ENCODE assay signal across 26 cellular contexts in the genomic region with DNA sequence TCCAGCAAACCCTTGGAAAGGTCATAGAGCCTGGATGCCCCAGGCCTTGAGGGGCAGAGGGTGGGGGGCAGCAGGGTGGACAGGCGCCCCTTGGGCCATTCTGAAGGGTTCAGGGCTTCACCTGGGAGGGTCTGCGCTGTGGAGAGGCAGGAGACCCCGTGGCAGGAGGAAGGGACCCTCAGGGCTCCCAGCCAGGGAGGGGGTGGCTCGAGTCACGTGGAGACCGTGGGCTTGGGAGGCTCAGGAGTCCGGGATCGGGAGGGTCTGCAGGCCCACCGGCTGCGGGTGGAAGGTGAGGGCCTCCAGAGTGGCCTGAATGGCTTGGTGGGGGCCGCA. TPM values are rescaled to one million over a fixed set of nuclear protein-coding genes. Genes with fewer than 3 reads are reported as not detected.
A peak's percentile ranks its signal among the peaks of the same experiment; 100 is the strongest.
DNase-seq lines count a peak whose midpoint lies in the region; ATAC-seq, FAIRE-seq and TF ChIP-seq lines count a peak whose summit lies in the region.
"Had no signal": no experiment of that assay in that cellular context is flagged by ENCODE, and none has a peak within 500 bp of the region (broad histone marks: within the 10 kb centered on the region; RNA-seq: fewer than 3 reads in every experiment).

No MANE protein-coding gene starts in this region.

- H3K4me3 Mint-ChIP-seq in naive B cell (peak overlapping the region in 5 of 8 donors; percentile 56 to 88 (median 75)), MCF 10A (ENCODE audit: unreplicated experiment) (no peak overlapping the region)
- H3K4me3 Mint-ChIP-seq in natural killer cell treated with Interleukin-12 subunit alpha and Interleukin-12 subunit beta and Interleukin-15 and Interleukin-18, amount 100 ng/mL, for 72 hours = no peak overlapping the region
- H3K4me3 Mint-ChIP-seq: activated naive CD4-positive, alpha-beta T cell treated with anti-CD3 and anti-CD28 coated beads, Interleukin-2, amount 50 U/mL, for 24 hours; immature natural killer cell had no signal

- no peak overlapping the region for H2AFZ ChIP-seq in HepG2 (ENCODE audit: low read length)
- H2AFZ ChIP-seq: PC-9 had no signal

- no peak overlapping the region for H3K9ac ChIP-seq in HepG2 (ENCODE audit: insufficient read depth, low read depth, low read length)

- in situ Hi-C loops in HepG2 (cut with HindIII; ENCODE audit: extremely low pct_ligation_motif_present, low pct_unique_long_range_greater_than_20kb) (no loop called here), gastrocnemius medialis (cut with MboI; ENCODE audit: low sequenced_read_pairs in 4 of 4) (no loop called here)

- no peak for TF ChIP-seq CTCF in HepG2 (CRISPR knock-in tag; IDR thresholded peaks at IDR 0.05)
- no peak for TF ChIP-seq CTCF in right lobe of liver (IDR thresholded peaks at IDR 0.05)
- TF ChIP-seq CTCF in gastrocnemius medialis (IDR thresholded peaks at IDR 0.05 in 4 of 5, conservative IDR thresholded peaks at IDR 0.05 in 1 of 5) = no peak
- no peak for TF ChIP-seq CTCF in MCF 10A (IDR thresholded peaks at IDR 0.05; ENCODE audit: unreplicated experiment)

- peak overlapping the region in 4 of 6 donors; percentile 11 to 88 (median 80) for H3K27ac Mint-ChIP-seq in naive B cell
- no peak overlapping the region for H3K27ac Mint-ChIP-seq in MCF 10A (ENCODE audit: low read depth, unreplicated experiment)
- H3K27ac Mint-ChIP-seq in natural killer cell treated with Interleukin-12 subunit alpha and Interleukin-12 subunit beta and Interleukin-15 and Interleukin-18, amount 100 ng/mL, for 72 hours = no peak overlapping the region
- H3K27ac Mint-ChIP-seq: activated naive CD4-positive, alpha-beta T cell treated with anti-CD3 and anti-CD28 coated beads, Interleukin-2, amount 50 U/mL, for 24 hours; immature natural killer cell had no signal

- no peak for TF ChIP-seq POLR2A in HepG2 (IDR thresholded peaks at IDR 0.05; ENCODE audit: insufficient read depth in 1 of 2, low read depth in 2 of 2, low read length in 2 of 2)
- no peak for TF ChIP-seq POLR2A in right lobe of liver (IDR thresholded peaks at IDR 0.05)
- no peak for TF ChIP-seq POLR2A in gastrocnemius medialis (IDR thresholded peaks at IDR 0.05)

- no peaks in the 10 kb centered on the region for H3K79me2 ChIP-seq in HepG2 (ENCODE audit: insufficient read depth, low read length)

- intact Hi-C loops in HepG2 (cut with micrococcal nuclease; ENCODE audit: unreplicated experiment) (no loop called here), right lobe of liver (cut with DNase I) (no loop called here), gastrocnemius medialis (cut with DNase I; ENCODE audit: low total_unique reads) (no loop called here), MCF 10A (cut with micrococcal nuclease) (no loop called here)

- DNase-seq in HepG2 (ENCODE audit: low spot score) (no peak), right lobe of liver (no peak), SJCRH30 (no peak), naive B cell (no peak), gastrocnemius medialis (no peak), MCF 10A (ENCODE audit: unreplicated experiment) (no peak)
- no peak for DNase-seq in natural killer cell treated with Interleukin-12 subunit alpha and Interleukin-12 subunit beta and Interleukin-15 and Interleukin-18, amount 100 ng/mL, for 72 hours (ENCODE audit: low spot score)
- DNase-seq: activated CD4-positive, alpha-beta T cell treated with anti-CD3 and anti-CD28 coated beads for 4 hours; C1 segment of cervical spinal cord; central memory CD4-positive, alpha-beta T cell; HCEC 1CT; immature natural killer cell; NCI-H1092; NCI-H1930; NCI-H345; SIG-M5; small intestine; stimulated activated naive CD4-positive, alpha-beta T cell; T-helper 1 cell had no signal

- CTCF ChIA-PET in HepG2 (lab: Yijun Ruan, JAX; ENCODE audit: low intra/inter-chr PET ratio, low total read pairs) = no interaction called here
- CTCF ChIA-PET in MCF 10A (lab: Yijun Ruan, JAX) = no interaction called here

- H3K4me2 ChIP-seq in HepG2 (ENCODE audit: low read depth, low read length) = peak overlapping the region; percentile 73; the same call in 1 of the 2 replicates
- H3K4me2 ChIP-seq: PC-9 had no signal

- H3K9me3 Mint-ChIP-seq in naive B cell (no peaks in the 10 kb centered on the region), MCF 10A (ENCODE audit: unreplicated experiment) (no peaks in the 10 kb centered on the region)
- no peaks in the 10 kb centered on the region for H3K9me3 Mint-ChIP-seq in natural killer cell treated with Interleukin-12 subunit alpha and Interleukin-12 subunit beta and Interleukin-15 and Interleukin-18, amount 100 ng/mL, for 72 hours
- H3K9me3 Mint-ChIP-seq: activated naive CD4-positive, alpha-beta T cell treated with anti-CD3 and anti-CD28 coated beads, Interleukin-2, amount 50 U/mL, for 24 hours; immature natural killer cell had no signal

- H3K4me1 ChIP-seq in HepG2 (ENCODE audit: insufficient read depth, low read length) (peaks cover 82% of the 10 kb centered on the region), right lobe of liver (peaks cover 0 to 8% (median 4%) of the 10 kb centered on the region in 4 donors), SJCRH30 (peaks cover 36% of the 10 kb centered on the region), gastrocnemius medialis (peaks cover 0 to 7% of the 10 kb centered on the region in 2 donors)

- H3K27me3 ChIP-seq in HepG2 (ENCODE audit: control insufficient read depth in 1 of 2, insufficient read depth in 2 of 2, low read length in 2 of 2) (peaks cover 2 to 14% of the 10 kb centered on the region in 2 experiments; a peak in 3 of 5 replicates), right lobe of liver (no peaks in the 10 kb centered on the region), SJCRH30 (no peaks in the 10 kb centered on the region), gastrocnemius medialis (no peaks in the 10 kb centered on the region)
- H3K27me3 ChIP-seq: ascending aorta had no signal

- H3K9me3 ChIP-seq in HepG2 (ENCODE audit: low read length) (no peaks in the 10 kb centered on the region), right lobe of liver (no peaks in the 10 kb centered on the region), SJCRH30 (replicated peaks) (no peaks in the 10 kb centered on the region), gastrocnemius medialis (no peaks in the 10 kb centered on the region)
- H3K9me3 ChIP-seq: ascending aorta had no signal

- H3K27me3 Mint-ChIP-seq in naive B cell (peaks cover 0 to 3% (median 0%) of the 10 kb centered on the region in 3 donors), MCF 10A (ENCODE audit: insufficient read depth, unreplicated experiment) (no peaks in the 10 kb centered on the region)
- H3K27me3 Mint-ChIP-seq in natural killer cell treated with Interleukin-12 subunit alpha and Interleukin-12 subunit beta and Interleukin-15 and Interleukin-18, amount 100 ng/mL, for 72 hours = peaks cover 0 to 2% of the 10 kb centered on the region in 2 donors
- H3K27me3 Mint-ChIP-seq: activated naive CD4-positive, alpha-beta T cell treated with anti-CD3 and anti-CD28 coated beads, Interleukin-2, amount 50 U/mL, for 24 hours had no signal

- H3K27ac ChIP-seq in HepG2 (ENCODE audit: extremely low read length, insufficient read depth, low read length) (no peak overlapping the region), right lobe of liver (no peak overlapping the region), SJCRH30 (peak overlapping the region; percentile 53), gastrocnemius medialis (no peak overlapping the region)
- H3K27ac ChIP-seq: ascending aorta, PC-9 had no signal

- POLR2A ChIA-PET in HepG2 (lab: Yijun Ruan, JAX) (no interaction called here), MCF 10A (lab: Yijun Ruan, JAX) (interaction anchor here (0.6 kb wide), 1 partner anchor 9 kb away, joined by 3 read pairs; no protein-coding TSS in a partner anchor)

- no peak for FAIRE-seq in HepG2 (lab: Jason Lieb, UNC)
- FAIRE-seq: A204.1, D721Med, small intestine had no signal

- BruUV-seq in HepG2 (replicated peaks; lab: Mats Ljungman, UMichigan) (no TSS peak), MCF 10A (replicated peaks; lab: Mats Ljungman, UMichigan) (no TSS peak)

- H3K36me3 Mint-ChIP-seq in naive B cell = no peaks in the 10 kb centered on the region
- H3K36me3 Mint-ChIP-seq in MCF 10A (ENCODE audit: insufficient read depth, unreplicated experiment) = no peaks in the 10 kb centered on the region
- H3K36me3 Mint-ChIP-seq in natural killer cell treated with Interleukin-12 subunit alpha and Interleukin-12 subunit beta and Interleukin-15 and Interleukin-18, amount 100 ng/mL, for 72 hours = no peaks in the 10 kb centered on the region
- H3K36me3 Mint-ChIP-seq: activated naive CD4-positive, alpha-beta T cell treated with anti-CD3 and anti-CD28 coated beads, Interleukin-2, amount 50 U/mL, for 24 hours; immature natural killer cell had no signal

- H3K36me3 ChIP-seq in HepG2 (replicated peaks in 1 of 2; ENCODE audit: control insufficient read depth in 1 of 2, insufficient read depth in 2 of 2, low read length in 2 of 2) (no peaks in the 10 kb centered on the region), right lobe of liver (no peaks in the 10 kb centered on the region), SJCRH30 (no peaks in the 10 kb centered on the region), gastrocnemius medialis (no peaks in the 10 kb centered on the region)
- H3K36me3 ChIP-seq: ascending aorta had no signal

- peaks cover 34 to 45% (median 36%) of the 10 kb centered on the region in 3 donors for H3K4me1 Mint-ChIP-seq in naive B cell
- peaks cover 5% of the 10 kb centered on the region for H3K4me1 Mint-ChIP-seq in MCF 10A (ENCODE audit: insufficient read depth, unreplicated experiment)
- H3K4me1 Mint-ChIP-seq in natural killer cell treated with Interleukin-12 subunit alpha and Interleukin-12 subunit beta and Interleukin-15 and Interleukin-18, amount 100 ng/mL, for 72 hours (ENCODE audit: low read depth in 2 of 2) = no peaks in the 10 kb centered on the region
- H3K4me1 Mint-ChIP-seq: activated naive CD4-positive, alpha-beta T cell treated with anti-CD3 and anti-CD28 coated beads, Interleukin-2, amount 50 U/mL, for 24 hours; immature natural killer cell had no signal

- H3K4me3 ChIP-seq in HepG2 (replicated peaks in 1 of 3; ENCODE audit: insufficient read depth in 1 of 3, low read depth in 2 of 3, low read length in 3 of 3) = peak overlapping the region in 1 of 3 experiments; percentile 54; a peak in 1 of 6 replicates
- no peak overlapping the region for H3K4me3 ChIP-seq in right lobe of liver
- H3K4me3 ChIP-seq in SJCRH30 = no peak overlapping the region; the same call in 1 of the 2 replicates
- H3K4me3 ChIP-seq in gastrocnemius medialis = no peak overlapping the region
- H3K4me3 ChIP-seq: PC-9 had no signal

- no peaks in the 10 kb centered on the region for H4K20me1 ChIP-seq in HepG2 (ENCODE audit: insufficient read depth, low read length)

- TF ChIP-seq RAD21 in HepG2 (CRISPR knock-in tag; IDR thresholded peaks at IDR 0.05) = no peak

- WGBS in HepG2 (ENCODE audit: low lambda C conversion rate) = 77% methylated on average over 11 of the region's 11 CpGs
- WGBS in right lobe of liver (ENCODE audit: insufficient coverage, low coverage, low lambda C conversion rate, missing lambda C conversion rate) = no CpG with 5 or more reads among the region's 11 CpGs

- ATAC-seq in HepG2 (no peak), right lobe of liver (no peak), naive B cell (ENCODE audit: low read depth in 2 of 2) (no peak), gastrocnemius medialis (no peak), HG03442 (IDR thresholded peaks at IDR 0.05; ENCODE audit: unreplicated experiment) (no peak)
- ATAC-seq in natural killer cell treated with Interleukin-12 subunit alpha and Interleukin-12 subunit beta and Interleukin-15 and Interleukin-18, amount 100 ng/mL, for 72 hours = no peak

- TF ChIP-seq EP300 in HepG2 (IDR thresholded peaks at IDR 0.05; ENCODE audit: low read depth in 2 of 2, low read length in 2 of 2) (no peak), HepG2 (CRISPR knock-in tag; IDR thresholded peaks at IDR 0.05; ENCODE audit: borderline replicate concordance) (no peak)

RNA-seq across cellular contexts. Expression of gene A4GALT, which starts 48.5 kb away (rescaled TPM):
- total RNA-seq in HepG2 (2016; rRNA removed; fragmentation: Illumina TruSeq; extraction: Trizol) (0.09 TPM in 1 of 2 replicates, not detected in the other), right lobe of liver (1 to 10 TPM in 5 of 6 experiments, under 1 TPM in 1; 0.86 to 3.7 (median 2.2) TPM), gastrocnemius medialis (10 to 100 TPM in 2 of 4 donors, 1 to 10 TPM in 2; 5.8 to 13.3 (median 8.6) TPM), MCF 10A (2022) (8.7 and 12.3 TPM in 2 replicates)
- total RNA-seq in HepG2 (2016; cell fraction: cytosol; rRNA removed; fragmentation: Illumina TruSeq; extraction: Trizol; ENCODE audit: low read depth) = not detected in 2 replicates
- total RNA-seq in HepG2 (2016; cell fraction: insoluble cytoplasmic fraction; rRNA removed; fragmentation: Illumina TruSeq; extraction: Trizol) = not detected in 2 replicates
- not detected in 2 replicates for total RNA-seq in HepG2 (2016; cell fraction: membrane; rRNA removed; fragmentation: Illumina TruSeq; extraction: Trizol)
- not detected in 2 replicates for total RNA-seq in HepG2 (2016; cell fraction: nucleus; rRNA removed; fragmentation: Illumina TruSeq; extraction: Trizol)
- polyA plus RNA-seq in HepG2 (2011; rRNA removed) (1.1 and 2.7 TPM in 2 replicates), naive B cell (ENCODE audit: low read depth in 6 of 6) (under 1 TPM in 1 of 6 donors, not detected in 5; 0.73 TPM)
- polyA plus RNA-seq in HepG2 (2011; cell fraction: cytosol; rRNA removed) = 2.5 and 4.5 TPM in 2 replicates
- polyA plus RNA-seq in HepG2 (2011; cell fraction: nucleus; rRNA removed) = 3.2 and 3.6 TPM in 2 replicates
- 0.74 and 1.8 TPM in 2 replicates for polyA plus RNA-seq in HepG2 (2012)
- polyA plus RNA-seq in HepG2 (2016; cell fraction: cytosol; fragmentation: Illumina TruSeq; extraction: Trizol; ENCODE audit: low read depth) = not detected in 2 replicates
- 0.15 TPM in 1 of 2 replicates, not detected in the other for polyA plus RNA-seq in HepG2 (2016; cell fraction: insoluble cytoplasmic fraction; fragmentation: Illumina TruSeq; extraction: Trizol; ENCODE audit: low read depth)
- 0.09 TPM in 1 of 2 replicates, not detected in the other for polyA plus RNA-seq in HepG2 (2016; cell fraction: membrane; fragmentation: Illumina TruSeq; extraction: Trizol; ENCODE audit: low read depth)
- polyA plus RNA-seq in HepG2 (2016; cell fraction: nucleus; fragmentation: Illumina TruSeq; extraction: Trizol; ENCODE audit: insufficient read depth, low read depth) = not detected in 2 replicates
- polyA minus RNA-seq in HepG2 (2011; rRNA and poly(A)+ RNA removed; ENCODE audit: low replicate concordance) = 7.6 and 7.8 TPM in 2 replicates
- polyA minus RNA-seq in HepG2 (2011; cell fraction: cytosol; rRNA and poly(A)+ RNA removed) = 1.5 and 2.5 TPM in 2 replicates
- polyA minus RNA-seq in HepG2 (2011; cell fraction: nucleus; rRNA and poly(A)+ RNA removed) = 2.1 and 2.9 TPM in 2 replicates
- total RNA-seq in SJCRH30 (2014; rRNA removed; shearing (Covaris generic)) = 7.1 and 9.9 TPM in 2 replicates
- under 1 TPM in 1 of 2 donors, not detected in 1; 0.33 TPM for total RNA-seq in natural killer cell treated with Interleukin-12 subunit alpha and Interleukin-12 subunit beta and Interleukin-15 and Interleukin-18, amount 100 ng/mL, for 72 hours
- total RNA-seq: activated CD8-positive, alpha-beta memory T cell treated with anti-CD3 and anti-CD28 coated beads for 36 hours had no signal

Comparison
In these comparisons a context has a peak if more than half of its experiments do, and no peak if none do; other contexts are left out.
1. H3K27ac Mint-ChIP-seq: peak in naive B cell (4 of 6); none in MCF 10A (single experiment) and natural killer cell treated with Interleukin-12 subunit alpha and Interleukin-12 subunit beta and Interleukin-15 and Interleukin-18, amount 100 ng/mL, for 72 hours (0 of 2).
2. H3K4me3 Mint-ChIP-seq: peak in naive B cell (5 of 8); none in MCF 10A (single experiment) and natural killer cell treated with Interleukin-12 subunit alpha and Interleukin-12 subunit beta and Interleukin-15 and Interleukin-18, amount 100 ng/mL, for 72 hours (single experiment).